7 cellular contexts compared by ENCODE assay signal in genomic region chr5:151719228-151719861, GRCh38. TPM values are rescaled to one million over a fixed set of nuclear protein-coding genes. Genes with fewer than 3 reads are reported as not detected.
DNase-seq lines count a peak whose midpoint lies in the region; ATAC-seq and TF ChIP-seq lines count a peak whose summit lies in the region.

No MANE protein-coding gene starts in this region.

- ATAC-seq in HG03095 (IDR thresholded peaks at IDR 0.05; ENCODE audit: unreplicated experiment) = no peak

- H3K9ac ChIP-seq in colonic mucosa (ENCODE audit: low read depth in 2 of 2, low read length in 2 of 2) (no peak overlapping the region), parathyroid adenoma (no peak overlapping the region)

- H3K9me3 ChIP-seq in MG63 = no peaks in the 10 kb centered on the region
- H3K9me3 ChIP-seq in colonic mucosa = no peaks in the 10 kb centered on the region
- no peaks in the 10 kb centered on the region for H3K9me3 ChIP-seq in parathyroid adenoma (ENCODE audit: control insufficient read depth, low read length)

- intact Hi-C loops in colonic mucosa (cut with DNase I) = no loop called here

- H3K4me3 ChIP-seq in MG63 (no peak overlapping the region), colonic mucosa (no peak overlapping the region), parathyroid adenoma (ENCODE audit: low read depth, low read length) (no peak overlapping the region)

- H3K4me1 ChIP-seq in colonic mucosa (no peaks in the 10 kb centered on the region), parathyroid adenoma (peaks cover 8% of the 10 kb centered on the region)

- H3K36me3 ChIP-seq in MG63 (no peaks in the 10 kb centered on the region), colonic mucosa (no peaks in the 10 kb centered on the region), parathyroid adenoma (ENCODE audit: control insufficient read depth, insufficient read depth, low read length) (no peaks in the 10 kb centered on the region)

- no peak overlapping the region for H2AFZ ChIP-seq in parathyroid adenoma

- no peaks in the 10 kb centered on the region for H3K79me2 ChIP-seq in parathyroid adenoma

- DNase-seq in GM10266 (ENCODE audit: extremely low spot score) (no peak), MG63 (peak; percentile 50), colonic mucosa (peak; percentile 45), NCI-H524 treated with DMSO at 0.1 percent for 48 hours (lab: John Stamatoyannopoulos, UW) (no peak), HuH-7 (ENCODE audit: low spot score) (no peak)

- TF ChIP-seq CTCF in GM10266 (IDR thresholded peaks at IDR 0.05; ENCODE audit: control insufficient read depth, insufficient read depth, low read depth, missing control alignments) = peak; percentile 37
- TF ChIP-seq CTCF in colonic mucosa (IDR thresholded peaks at IDR 0.05) = peak; percentile 41
- peak; percentile 74 for TF ChIP-seq CTCF in parathyroid adenoma (IDR thresholded peaks at IDR 0.05)

- no peaks in the 10 kb centered on the region for H3K27me3 ChIP-seq in MG63
- no peaks in the 10 kb centered on the region for H3K27me3 ChIP-seq in colonic mucosa
- H3K27me3 ChIP-seq in parathyroid adenoma (ENCODE audit: control insufficient read depth, insufficient read depth, low read length) = no peaks in the 10 kb centered on the region

- H3K27ac ChIP-seq in colonic mucosa (no peak overlapping the region), parathyroid adenoma (no peak overlapping the region)

- no peak overlapping the region for H3K4me2 ChIP-seq in parathyroid adenoma (ENCODE audit: low read length)

RNA-seq across cellular contexts. Expression of gene SPARC, which starts 32.6 kb away (rescaled TPM):
- total RNA-seq in MG63 (2014; rRNA removed; shearing (Covaris generic); ENCODE audit: low replicate concordance) = 1,117 and 1,361 TPM in 2 replicates
- 100 to 1,000 TPM; 107 to 258 TPM for total RNA-seq in colonic mucosa

RNA-seq across cellular contexts. Expression of gene ATOX1, which starts 39.1 kb away (rescaled TPM):
- total RNA-seq in MG63 (2014; rRNA removed; shearing (Covaris generic); ENCODE audit: low replicate concordance) = 69.5 and 138 TPM in 2 replicates
- total RNA-seq in colonic mucosa = 10 to 100 TPM; 54.6 to 62.4 TPM

RNA-seq across cellular contexts. Expression of gene G3BP1, which starts 52.4 kb away (rescaled TPM):
- 187 and 352 TPM in 2 replicates for total RNA-seq in MG63 (2014; rRNA removed; shearing (Covaris generic); ENCODE audit: low replicate concordance)
- 100 to 1,000 TPM; 136 to 203 TPM for total RNA-seq in colonic mucosa

Comparison
In these comparisons a context has a peak if more than half of its experiments do, and no peak if none do; other contexts are left out.
1. DNase-seq: peak in MG63 (single experiment) and colonic mucosa (single experiment); none in GM10266 (single experiment), NCI-H524 treated with DMSO at 0.1 percent for 48 hours (single experiment) and HuH-7 (single experiment).
2. Peak in every context shown above with its lines, with median percentiles within 50 percentile points of each other: CTCF ChIP-seq.